Comparison of ENCODE assay signal across 8 cellular contexts in the genomic region with DNA sequence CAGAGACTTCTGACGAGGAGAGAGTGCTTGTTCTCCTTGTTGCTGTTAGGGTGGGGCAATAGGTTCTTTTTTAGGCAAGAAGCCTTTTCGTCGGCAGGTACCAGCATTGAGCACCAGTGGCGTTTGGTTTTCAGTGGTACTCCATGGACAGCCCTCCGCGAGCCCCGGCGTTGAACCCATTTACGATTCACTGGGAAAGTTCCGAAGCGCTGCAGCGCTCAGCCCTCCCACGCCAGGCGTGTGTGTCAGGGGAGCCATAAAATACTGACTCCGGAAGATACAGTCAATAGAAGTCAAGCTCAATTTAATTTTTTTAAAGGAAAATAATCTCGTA. TPM values are rescaled to one million over a fixed set of nuclear protein-coding genes. Genes with fewer than 3 reads are reported as not detected.
A peak's percentile ranks its signal among the peaks of the same experiment; 100 is the strongest.
DNase-seq lines count a peak whose midpoint lies in the region; FAIRE-seq and TF ChIP-seq lines count a peak whose summit lies in the region.

No MANE protein-coding gene starts in this region.

- CTCF ChIA-PET in activated CD4-positive, alpha-beta T cell treated with anti-CD3 and anti-CD28 coated beads, Interleukin-2, amount 10 ng/mL, durations not matched to agents 7 days and 5 days (lab: Charles Lee) = interaction anchor here (1.1 to 1.6 kb wide), 3 partner anchors 20 to 489 kb away, joined by 3 to 4 read pairs (median 4); a partner anchor contains a TSS

- peak overlapping the region; percentile 95 to 99 (median 96) for H3K27ac ChIP-seq in esophagus squamous epithelium
- peak overlapping the region; percentile 40 to 92 for H3K27ac ChIP-seq in ovary

- H3K4me1 ChIP-seq in esophagus squamous epithelium = peaks cover 0 to 53% (median 12%) of the 10 kb centered on the region in 3 donors
- H3K4me1 ChIP-seq in ovary (ENCODE audit: insufficient read depth) = peaks cover 5% of the 10 kb centered on the region

- TF ChIP-seq CTCF in esophagus squamous epithelium (IDR thresholded peaks at IDR 0.05) = no peak
- no peak for TF ChIP-seq CTCF in ovary (IDR thresholded peaks at IDR 0.05)

- no peak for TF ChIP-seq EP300 in ovary (IDR thresholded peaks at IDR 0.05)

- peak overlapping the region; percentile 85 to 97 (median 93) for H3K4me3 ChIP-seq in esophagus squamous epithelium
- peak overlapping the region; percentile 59 for H3K4me3 ChIP-seq in ovary

- H3K27ac Mint-ChIP-seq in activated CD4-positive, alpha-beta T cell treated with anti-CD3 and anti-CD28 coated beads, Interleukin-2, amount 10 ng/mL, durations not matched to agents 7 days and 5 days = peak overlapping the region; percentile 95

- WGBS in esophagus squamous epithelium, 2 donors = 0 to 1% methylated on average over 12 to 13 of the region's 16 CpGs
- 0% methylated on average over 16 of the region's 16 CpGs for WGBS in ovary, 3 donors

- H3K27me3 Mint-ChIP-seq in activated CD4-positive, alpha-beta T cell treated with anti-CD3 and anti-CD28 coated beads, Interleukin-2, amount 10 ng/mL, durations not matched to agents 7 days and 5 days = no peaks in the 10 kb centered on the region

- POLR2A ChIA-PET in activated CD4-positive, alpha-beta T cell treated with anti-CD3 and anti-CD28 coated beads, Interleukin-2, amount 10 ng/mL, durations not matched to agents 7 days and 5 days (lab: Charles Lee) = no interaction called here

- H3K4me3 Mint-ChIP-seq in activated CD4-positive, alpha-beta T cell treated with anti-CD3 and anti-CD28 coated beads, Interleukin-2, amount 10 ng/mL, durations not matched to agents 7 days and 5 days = no peak overlapping the region

- peaks cover 7% of the 10 kb centered on the region for H3K4me1 Mint-ChIP-seq in activated CD4-positive, alpha-beta T cell treated with anti-CD3 and anti-CD28 coated beads, Interleukin-2, amount 10 ng/mL, durations not matched to agents 7 days and 5 days

- no peak for TF ChIP-seq POLR2A in esophagus squamous epithelium (IDR thresholded peaks at IDR 0.05)
- no peak for TF ChIP-seq POLR2A in ovary (IDR thresholded peaks at IDR 0.05)

- no peaks in the 10 kb centered on the region for H3K9me3 ChIP-seq in esophagus squamous epithelium
- no peaks in the 10 kb centered on the region for H3K9me3 ChIP-seq in ovary

- peaks cover 8% of the 10 kb centered on the region for H3K36me3 Mint-ChIP-seq in activated CD4-positive, alpha-beta T cell treated with anti-CD3 and anti-CD28 coated beads, Interleukin-2, amount 10 ng/mL, durations not matched to agents 7 days and 5 days (ENCODE audit: low read depth)

- H3K9me3 Mint-ChIP-seq in activated CD4-positive, alpha-beta T cell treated with anti-CD3 and anti-CD28 coated beads, Interleukin-2, amount 10 ng/mL, durations not matched to agents 7 days and 5 days = no peaks in the 10 kb centered on the region

- no peaks in the 10 kb centered on the region for H3K27me3 ChIP-seq in esophagus squamous epithelium
- H3K27me3 ChIP-seq in ovary = no peaks in the 10 kb centered on the region

- DNase-seq in activated CD4-positive, alpha-beta T cell treated with anti-CD3 and anti-CD28 coated beads for 24 hours (ENCODE audit: low read depth in 2 of 2) = peak; percentile 20 to 35
- DNase-seq in activated CD4-positive, alpha-beta T cell treated with anti-CD3 and anti-CD28 coated beads, Interleukin-2, amount 50 U/mL, for 48 hours = no peak
- DNase-seq in activated CD4-positive, alpha-beta T cell treated with anti-CD3 and anti-CD28 coated beads, Interleukin-2, amount 10 ng/mL, durations not matched to agents 7 days and 5 days = no peak
- DNase-seq in esophagus squamous epithelium (lab: John Stamatoyannopoulos, UW) (no peak), ovary (no peak), SKM-1 (lab: John Stamatoyannopoulos, UW; ENCODE audit: unreplicated experiment) (no peak), frontal cortex (ENCODE audit: low spot score in 2 of 2) (no peak), NK-92 (lab: John Stamatoyannopoulos, UW; ENCODE audit: unreplicated experiment) (no peak)

- no peak for FAIRE-seq in frontal cortex (lab: Jason Lieb, UNC)

- H3K36me3 ChIP-seq in esophagus squamous epithelium = no peaks in the 10 kb centered on the region
- no peaks in the 10 kb centered on the region for H3K36me3 ChIP-seq in ovary

- intact Hi-C loops in esophagus squamous epithelium (cut with DNase I) (no loop called here), ovary (cut with DNase I) (loop anchor here in 3 of 4 donors (5.0 to 10.0 kb wide), 3 partner anchors 60 to 135 kb away; no protein-coding TSS in a partner anchor)

RNA-seq across cellular contexts. Expression of a gene that starts 0.5 kb away (rescaled TPM):
- total RNA-seq in activated CD4-positive, alpha-beta T cell treated with anti-CD3 and anti-CD28 coated beads, Interleukin-2, amount 10 ng/mL, durations not matched to agents 7 days and 5 days = 10 to 100 TPM; 67.2 to 67.3 TPM
- total RNA-seq in esophagus squamous epithelium = 10 to 100 TPM; 17.6 to 58.2 (median 24.8) TPM
- total RNA-seq in ovary = 10 to 100 TPM; 35.0 to 47.7 (median 43.5) TPM
- polyA plus RNA-seq in ovary = 10 to 100 TPM; 18.3 to 42.6 TPM
- 40.4 TPM for total RNA-seq in frontal cortex

Comparison
In these comparisons a context has a peak if more than half of its experiments do, and no peak if none do; other contexts are left out.
1. DNase-seq: peak in activated CD4-positive, alpha-beta T cell treated with anti-CD3 and anti-CD28 coated beads for 24 hours (2 of 2); none in activated CD4-positive, alpha-beta T cell treated with anti-CD3 and anti-CD28 coated beads, Interleukin-2, amount 50 U/mL, for 48 hours (0 of 2), activated CD4-positive, alpha-beta T cell treated with anti-CD3 and anti-CD28 coated beads, Interleukin-2, amount 10 ng/mL, durations not matched to agents 7 days and 5 days (single experiment), esophagus squamous epithelium (single experiment), ovary (0 of 5), SKM-1 (single experiment), frontal cortex (0 of 2) and NK-92 (single experiment).